Comparison of ENCODE assay signal across 8 cellular contexts in genomic region chr1:170670751-170671628, GRCh38. TPM values are rescaled to one million over a fixed set of nuclear protein-coding genes. Genes with fewer than 3 reads are reported as not detected.
DNase-seq lines count a peak whose midpoint lies in the region; ATAC-seq and TF ChIP-seq lines count a peak whose summit lies in the region.

No MANE protein-coding gene starts in this region.

- no peaks in the 10 kb centered on the region for H3K9me3 ChIP-seq in adrenal gland (replicated peaks in 1 of 3)

- DNase-seq in adrenal gland, result peak in 3 of 7 donors; percentile 16 to 36 (median 31)
- DNase-seq in iPS-NIHi11 (ENCODE audit: low spot score), result peak; percentile 59
- peak; percentile 1 for DNase-seq in stimulated activated CD8-positive, alpha-beta memory T cell treated with anti-CD3 and anti-CD28 coated beads, Interleukin-12 subunit alpha, Interleukin-12 subunit beta, amount 100 ng/mL, for 1 hour (ENCODE audit: low read depth)
- no peak for DNase-seq in SHP77 treated with DMSO at 0.1 percent for 48 hours (lab: John Stamatoyannopoulos, UW)
- DNase-seq in OCI-M2 (lab: John Stamatoyannopoulos, UW; ENCODE audit: unreplicated experiment), result no peak
- DNase-seq in middle frontal gyrus (ENCODE audit: extremely low spot score, low spot score), result no peak

- H3K27me3 ChIP-seq in adrenal gland, result peaks cover 31% of the 10 kb centered on the region

- peak overlapping the region in 1 of 4 donors; percentile 5 for H3K4me3 ChIP-seq in adrenal gland

- peak overlapping the region in 1 of 5 donors; percentile 6 for H3K27ac ChIP-seq in adrenal gland

- 16 to 24% (median 19%) methylated on average over 27 to 29 of the region's 29 CpGs for WGBS in adrenal gland, 4 donors

- intact Hi-C loops in adrenal gland (cut with DNase I), result no loop called here

- H3K36me3 ChIP-seq in adrenal gland (replicated peaks in 1 of 2), result no peaks in the 10 kb centered on the region

- peak in 5 of 6 experiments; percentile 19 to 55 (median 33) for TF ChIP-seq CTCF in adrenal gland (IDR thresholded peaks at IDR 0.05)

- H3K4me1 ChIP-seq in adrenal gland (replicated peaks in 1 of 2), result no peaks in the 10 kb centered on the region

- TF ChIP-seq POLR2A in adrenal gland (IDR thresholded peaks at IDR 0.05), result no peak

- peak; percentile 60 for ATAC-seq in GM21786 (IDR thresholded peaks at IDR 0.05; ENCODE audit: unreplicated experiment)
- no peak for ATAC-seq in GM18870 (IDR thresholded peaks at IDR 0.05; ENCODE audit: unreplicated experiment)

RNA-seq across cellular contexts. Expression of gene PRRX1, which starts 7.1 kb away (rescaled TPM):
- 10 to 100 TPM in 7 of 8 donors, 1 to 10 TPM in 1; 7.3 to 23.4 (median 16.4) TPM for total RNA-seq in adrenal gland
- 10 to 100 TPM in 1 of 3 donors, 1 to 10 TPM in 2; 6.8 to 11.7 (median 7.9) TPM for polyA plus RNA-seq in adrenal gland

Comparison
In these comparisons a context has a peak if more than half of its experiments do, and no peak if none do; other contexts are left out.
1. DNase-seq: peak in iPS-NIHi11 (single experiment) and stimulated activated CD8-positive, alpha-beta memory T cell treated with anti-CD3 and anti-CD28 coated beads, Interleukin-12 subunit alpha, Interleukin-12 subunit beta, amount 100 ng/mL, for 1 hour (single experiment); none in SHP77 treated with DMSO at 0.1 percent for 48 hours (single experiment), OCI-M2 (single experiment) and middle frontal gyrus (single experiment).